1 cellular context compared by ENCODE assay signal in genomic region chr1:16093611-16094010, GRCh38.
TF ChIP-seq lines count a peak whose summit lies in the region.

No MANE protein-coding gene starts in this region.

TF ChIP-seq in HepG2, 621 proteins besides CTCF, POLR2A, EP300 and RAD21:
- TF ChIP-seq ZNF549 (CRISPR knock-in tag; IDR thresholded peaks at IDR 0.05) (no peak), ZGPAT (CRISPR knock-in tag; IDR thresholded peaks at IDR 0.05) (no peak), CHCHD3 (CRISPR knock-in tag; IDR thresholded peaks at IDR 0.05) (no peak), FOSL1 (CRISPR knock-in tag; IDR thresholded peaks at IDR 0.05; ENCODE audit: borderline replicate concordance) (no peak), NCOA2 (CRISPR knock-in tag; IDR thresholded peaks at IDR 0.05) (no peak), ATRX (CRISPR knock-in tag; IDR thresholded peaks at IDR 0.05; ENCODE audit: borderline replicate concordance) (no peak), MED13 (CRISPR knock-in tag; IDR thresholded peaks at IDR 0.05) (no peak), MEF2D (CRISPR knock-in tag; IDR thresholded peaks at IDR 0.05) (no peak), GZF1 (CRISPR knock-in tag; IDR thresholded peaks at IDR 0.05) (no peak), KLF11 (CRISPR knock-in tag; IDR thresholded peaks at IDR 0.05) (no peak)
